ENCODE assay signal across 20 cellular contexts in genomic region chr3:182651461-182651860, GRCh38.
DNase-seq lines count a peak whose midpoint lies in the region; ATAC-seq, FAIRE-seq and TF ChIP-seq lines count a peak whose summit lies in the region.
"Had no signal": no experiment of that assay in that cellular context is flagged by ENCODE, and none has a peak within 500 bp of the region (broad histone marks: within the 10 kb centered on the region; RNA-seq: fewer than 3 reads in every experiment).

No MANE protein-coding gene starts in this region.

- H3K27me3 ChIP-seq in hepatocyte (no peaks in the 10 kb centered on the region), right lobe of liver (no peaks in the 10 kb centered on the region), small intestine (ENCODE audit: control insufficient read depth in 2 of 2, insufficient read depth in 2 of 2, low read length in 2 of 2) (no peaks in the 10 kb centered on the region), lower lobe of right lung (ENCODE audit: low read depth) (no peaks in the 10 kb centered on the region)
- H3K27me3 ChIP-seq: BLaER1 had no signal

- TF ChIP-seq CTCF in hepatocyte (IDR thresholded peaks at IDR 0.05; ENCODE audit: poor library complexity) (no peak), right lobe of liver (IDR thresholded peaks at IDR 0.05) (no peak), lower lobe of right lung (IDR thresholded peaks at IDR 0.05) (no peak)

- H3K27ac ChIP-seq in hepatocyte: peak overlapping the region; percentile 59
- H3K27ac ChIP-seq in right lobe of liver: no peak overlapping the region
- H3K27ac ChIP-seq in small intestine (ENCODE audit: low read depth in 1 of 2, low read length in 1 of 2): no peak overlapping the region
- no peak overlapping the region for H3K27ac ChIP-seq in lower lobe of right lung
- H3K27ac ChIP-seq: BLaER1, GM23248 had no signal

- peaks cover 4% of the 10 kb centered on the region for H3K4me1 ChIP-seq in hepatocyte (ENCODE audit: insufficient read depth)
- no peaks in the 10 kb centered on the region for H3K4me1 ChIP-seq in right lobe of liver
- no peaks in the 10 kb centered on the region for H3K4me1 ChIP-seq in small intestine (ENCODE audit: control insufficient read depth in 2 of 2, insufficient read depth in 1 of 2, low read depth in 1 of 2, low read length in 1 of 2)
- no peaks in the 10 kb centered on the region for H3K4me1 ChIP-seq in lower lobe of right lung
- H3K4me1 ChIP-seq: BLaER1 had no signal

- no peaks in the 10 kb centered on the region for H3K9me2 ChIP-seq in hepatocyte (replicated peaks; ENCODE audit: insufficient read depth)

- H3K9me3 ChIP-seq in hepatocyte (ENCODE audit: low read depth) (no peaks in the 10 kb centered on the region), right lobe of liver (no peaks in the 10 kb centered on the region), small intestine (ENCODE audit: control insufficient read depth, low read depth) (no peaks in the 10 kb centered on the region), lower lobe of right lung (no peaks in the 10 kb centered on the region)
- H3K9me3 ChIP-seq: BLaER1 had no signal

- no peak for TF ChIP-seq POLR2A in right lobe of liver (IDR thresholded peaks at IDR 0.05)

- H3K79me2 ChIP-seq in hepatocyte: no peaks in the 10 kb centered on the region

- H3K36me3 ChIP-seq in hepatocyte (replicated peaks; ENCODE audit: insufficient read depth, low read depth) (no peaks in the 10 kb centered on the region), right lobe of liver (no peaks in the 10 kb centered on the region), small intestine (ENCODE audit: control insufficient read depth in 2 of 2, insufficient read depth in 2 of 2, low read length in 2 of 2) (no peaks in the 10 kb centered on the region), lower lobe of right lung (no peaks in the 10 kb centered on the region)
- H3K36me3 ChIP-seq: BLaER1 had no signal

- DNase-seq in Caki2 (ENCODE audit: low read depth) (peak; percentile 57), hepatocyte (ENCODE audit: low spot score) (peak; percentile 20), right lobe of liver (peak in 1 of 3 donors; percentile 41), small intestine (peak; percentile 72), lower lobe of right lung (no peak), NCI-H1436 treated with DMSO at 0.1 percent for 48 hours (lab: John Stamatoyannopoulos, UW) (no peak)
- DNase-seq: 8988T; AML-193; CD4-positive, CD25-positive, alpha-beta regulatory T cell; DMS153; DMS79 treated with DMSO at 0.1 percent for 48 hours; EL; GM23248 had no signal

- in situ Hi-C loops in Caki2 (cut with HindIII; ENCODE audit: low pct_unique_long_range_greater_than_20kb, low sequenced_read_pairs): no loop called here

- no peaks in the 10 kb centered on the region for H4K20me1 ChIP-seq in hepatocyte (ENCODE audit: insufficient read depth, poor library complexity, severe bottlenecking)
- H4K20me1 ChIP-seq: BLaER1 had no signal

- no peak for FAIRE-seq in small intestine (lab: Jason Lieb, UNC)
- FAIRE-seq: D721Med, G401.6, GM12891, H54 had no signal

- 56% methylated on average over 8 of the region's 8 CpGs for WGBS in hepatocyte (ENCODE audit: low lambda C conversion rate, missing lambda C conversion rate)
- 10% methylated on average over 7 of the region's 8 CpGs for WGBS in right lobe of liver (ENCODE audit: insufficient coverage, low coverage, low lambda C conversion rate, missing lambda C conversion rate)
- WGBS in small intestine, 3 donors: 24 to 63% (median 38%) methylated on average over 8 of the region's 8 CpGs

- no peak overlapping the region for H3K4me2 ChIP-seq in hepatocyte
- H3K4me2 ChIP-seq: BLaER1 had no signal

- no peak overlapping the region for H3K4me3 ChIP-seq in hepatocyte
- H3K4me3 ChIP-seq in right lobe of liver: no peak overlapping the region
- no peak overlapping the region for H3K4me3 ChIP-seq in small intestine (ENCODE audit: low read depth in 1 of 2, low read length in 2 of 2)
- no peak overlapping the region for H3K4me3 ChIP-seq in lower lobe of right lung
- H3K4me3 ChIP-seq: BLaER1, GM23248 had no signal

- H2AFZ ChIP-seq in hepatocyte: no peak overlapping the region
- H2AFZ ChIP-seq: GM23248 had no signal

- ATAC-seq in right lobe of liver: peak; percentile 30 to 78 (median 60)
- ATAC-seq in HG03457 (IDR thresholded peaks at IDR 0.05; ENCODE audit: unreplicated experiment): no peak
- ATAC-seq in lower lobe of right lung: no peak
- ATAC-seq: HCT116 had no signal

- intact Hi-C loops in right lobe of liver (cut with DNase I): no loop called here
- intact Hi-C loops in lower lobe of right lung (cut with DNase I): no loop called here

Comparison
In these comparisons a context has a peak if more than half of its experiments do, and no peak if none do; other contexts are left out.
1. DNase-seq: peak in Caki2 (single experiment), hepatocyte (single experiment) and small intestine (single experiment); none in lower lobe of right lung (single experiment) and NCI-H1436 treated with DMSO at 0.1 percent for 48 hours (single experiment).
2. ATAC-seq: peak in right lobe of liver (4 of 4); none in HG03457 (single experiment) and lower lobe of right lung (0 of 2).